ENCODE assay signal across 8 cellular contexts in genomic region chr3:141300426-141300825, GRCh38.
DNase-seq lines count a peak whose midpoint lies in the region; ATAC-seq lines count a peak whose summit lies in the region.
"Not testable (repeated sequence)": the region's sequence is repeated elsewhere in the genome, so short reads cannot be mapped to it uniquely, and the experiment has no call there.

No MANE protein-coding gene starts in this region.

- H3K4me1 ChIP-seq in CD4-positive, CD25-positive, alpha-beta regulatory T cell (ENCODE audit: control insufficient read depth, insufficient read depth, low read length, poor library complexity, severe bottlenecking), result not testable (repeated sequence)

- peaks cover 5 to 48% (median 11%) of the 10 kb centered on the region in 4 donors for H3K4me1 Mint-ChIP-seq in CD4-positive, CD25-positive, alpha-beta regulatory T cell
- H3K4me1 Mint-ChIP-seq in activated CD4-positive, alpha-beta T cell treated with anti-CD3 and anti-CD28 coated beads for 36 hours, result peaks cover 24% of the 10 kb centered on the region
- peaks cover 14% of the 10 kb centered on the region for H3K4me1 Mint-ChIP-seq in activated T-cell treated with anti-CD3 and anti-CD28 coated beads, Interleukin-2, amount 50 U/mL, for 4 hours (ENCODE audit: low read depth)
- peaks cover 32% of the 10 kb centered on the region for H3K4me1 Mint-ChIP-seq in activated naive CD4-positive, alpha-beta T cell treated with anti-CD3 and anti-CD28 coated beads, Interleukin-2, amount 10 ng/mL, durations not matched to agents 7 days and 5 days
- H3K4me1 Mint-ChIP-seq in activated naive CD8-positive, alpha-beta T cell treated with anti-CD3 and anti-CD28 coated beads, Interleukin-2, amount 10 ng/mL, durations not matched to agents 7 days and 5 days, result peaks cover 23% of the 10 kb centered on the region
- not testable (repeated sequence) for H3K4me1 Mint-ChIP-seq in memory B cell
- H3K4me1 Mint-ChIP-seq in stimulated activated naive CD8-positive, alpha-beta T cell treated with anti-CD3 and anti-CD28 coated beads, Interleukin-15, amount 100 ng/mL, for 72 hours, result peaks cover 22% of the 10 kb centered on the region

- peak overlapping the region; percentile 75 to 90 (median 80) for H3K27ac Mint-ChIP-seq in CD4-positive, CD25-positive, alpha-beta regulatory T cell
- H3K27ac Mint-ChIP-seq in activated CD4-positive, alpha-beta T cell treated with anti-CD3 and anti-CD28 coated beads for 36 hours, result peak overlapping the region; percentile 35
- H3K27ac Mint-ChIP-seq in activated naive CD4-positive, alpha-beta T cell treated with anti-CD3 and anti-CD28 coated beads, Interleukin-2, amount 10 ng/mL, durations not matched to agents 7 days and 5 days, result peak overlapping the region; percentile 0
- H3K27ac Mint-ChIP-seq in activated naive CD8-positive, alpha-beta T cell treated with anti-CD3 and anti-CD28 coated beads, Interleukin-2, amount 10 ng/mL, durations not matched to agents 7 days and 5 days, result not testable (repeated sequence)
- peak overlapping the region; percentile 33 for H3K27ac Mint-ChIP-seq in memory B cell
- peak overlapping the region in 1 of 2 donors; percentile 47 for H3K27ac Mint-ChIP-seq in stimulated activated naive CD8-positive, alpha-beta T cell treated with anti-CD3 and anti-CD28 coated beads, Interleukin-15, amount 100 ng/mL, for 72 hours

- not testable (repeated sequence) for H3K36me3 Mint-ChIP-seq in CD4-positive, CD25-positive, alpha-beta regulatory T cell; activated CD4-positive, alpha-beta T cell treated with anti-CD3 and anti-CD28 coated beads for 36 hours (ENCODE audit: low read depth); activated T-cell treated with anti-CD3 and anti-CD28 coated beads, Interleukin-2, amount 50 U/mL, for 4 hours (ENCODE audit: insufficient read depth); memory B cell
- H3K36me3 Mint-ChIP-seq in activated naive CD4-positive, alpha-beta T cell treated with anti-CD3 and anti-CD28 coated beads, Interleukin-2, amount 10 ng/mL, durations not matched to agents 7 days and 5 days, result peaks cover 13% of the 10 kb centered on the region
- H3K36me3 Mint-ChIP-seq in activated naive CD8-positive, alpha-beta T cell treated with anti-CD3 and anti-CD28 coated beads, Interleukin-2, amount 10 ng/mL, durations not matched to agents 7 days and 5 days, result peaks cover 24% of the 10 kb centered on the region

- DNase-seq in CD4-positive, CD25-positive, alpha-beta regulatory T cell; activated CD4-positive, alpha-beta T cell treated with anti-CD3 and anti-CD28 coated beads for 36 hours; activated T-cell treated with anti-CD3 and anti-CD28 coated beads, Interleukin-2, amount 50 U/mL, for 4 hours; activated naive CD4-positive, alpha-beta T cell treated with anti-CD3 and anti-CD28 coated beads, Interleukin-2, amount 10 ng/mL, durations not matched to agents 7 days and 5 days; activated naive CD8-positive, alpha-beta T cell treated with anti-CD3 and anti-CD28 coated beads, Interleukin-2, amount 10 ng/mL, durations not matched to agents 7 days and 5 days; memory B cell (ENCODE audit: low spot score in 2 of 2); stimulated activated naive CD8-positive, alpha-beta T cell treated with anti-CD3 and anti-CD28 coated beads, Interleukin-15, amount 100 ng/mL, for 72 hours: not testable (repeated sequence)

- not testable (repeated sequence) for H3K9me3 Mint-ChIP-seq in CD4-positive, CD25-positive, alpha-beta regulatory T cell; activated CD4-positive, alpha-beta T cell treated with anti-CD3 and anti-CD28 coated beads for 36 hours (ENCODE audit: low read depth); activated T-cell treated with anti-CD3 and anti-CD28 coated beads, Interleukin-2, amount 50 U/mL, for 4 hours; activated naive CD4-positive, alpha-beta T cell treated with anti-CD3 and anti-CD28 coated beads, Interleukin-2, amount 10 ng/mL, durations not matched to agents 7 days and 5 days; activated naive CD8-positive, alpha-beta T cell treated with anti-CD3 and anti-CD28 coated beads, Interleukin-2, amount 10 ng/mL, durations not matched to agents 7 days and 5 days; memory B cell; stimulated activated naive CD8-positive, alpha-beta T cell treated with anti-CD3 and anti-CD28 coated beads, Interleukin-15, amount 100 ng/mL, for 72 hours

- intact Hi-C loops in activated CD4-positive, alpha-beta T cell treated with anti-CD3 and anti-CD28 coated beads for 36 hours (cut with DNase I, micrococcal nuclease), result not testable (repeated sequence)

- not testable (repeated sequence) for H3K27me3 Mint-ChIP-seq in CD4-positive, CD25-positive, alpha-beta regulatory T cell; activated CD4-positive, alpha-beta T cell treated with anti-CD3 and anti-CD28 coated beads for 36 hours; activated T-cell treated with anti-CD3 and anti-CD28 coated beads, Interleukin-2, amount 50 U/mL, for 4 hours (ENCODE audit: low read depth); activated naive CD4-positive, alpha-beta T cell treated with anti-CD3 and anti-CD28 coated beads, Interleukin-2, amount 10 ng/mL, durations not matched to agents 7 days and 5 days; activated naive CD8-positive, alpha-beta T cell treated with anti-CD3 and anti-CD28 coated beads, Interleukin-2, amount 10 ng/mL, durations not matched to agents 7 days and 5 days; memory B cell; stimulated activated naive CD8-positive, alpha-beta T cell treated with anti-CD3 and anti-CD28 coated beads, Interleukin-15, amount 100 ng/mL, for 72 hours

- H3K9me3 ChIP-seq in CD4-positive, CD25-positive, alpha-beta regulatory T cell (ENCODE audit: control insufficient read depth in 2 of 2, low read length in 2 of 2); KOPT-K1 (ENCODE audit: insufficient read depth, low read length, poor library complexity, severe bottlenecking): not testable (repeated sequence)

- POLR2A ChIA-PET in activated CD4-positive, alpha-beta T cell treated with anti-CD3 and anti-CD28 coated beads for 36 hours (lab: Charles Lee), result not testable (repeated sequence)
- POLR2A ChIA-PET in activated naive CD8-positive, alpha-beta T cell treated with anti-CD3 and anti-CD28 coated beads, Interleukin-2, amount 10 ng/mL, durations not matched to agents 7 days and 5 days (lab: Charles Lee), result interaction anchor here (0.6 to 2.7 kb wide), 2 partner anchors 12 to 69 kb away, joined by 3 to 10 read pairs; partner anchors contain the start of gene PXYLP1

- H3K4me3 Mint-ChIP-seq in CD4-positive, CD25-positive, alpha-beta regulatory T cell, result peak overlapping the region in 3 of 4 donors; percentile 51 to 77 (median 61)
- peak overlapping the region; percentile 31 for H3K4me3 Mint-ChIP-seq in activated CD4-positive, alpha-beta T cell treated with anti-CD3 and anti-CD28 coated beads for 36 hours
- H3K4me3 Mint-ChIP-seq in activated T-cell treated with anti-CD3 and anti-CD28 coated beads, Interleukin-2, amount 50 U/mL, for 4 hours, result peak overlapping the region; percentile 57
- peak overlapping the region; percentile 22 for H3K4me3 Mint-ChIP-seq in activated naive CD4-positive, alpha-beta T cell treated with anti-CD3 and anti-CD28 coated beads, Interleukin-2, amount 10 ng/mL, durations not matched to agents 7 days and 5 days
- peak overlapping the region; percentile 26 for H3K4me3 Mint-ChIP-seq in activated naive CD8-positive, alpha-beta T cell treated with anti-CD3 and anti-CD28 coated beads, Interleukin-2, amount 10 ng/mL, durations not matched to agents 7 days and 5 days
- H3K4me3 Mint-ChIP-seq in memory B cell, result not testable (repeated sequence)
- peak overlapping the region; percentile 12 to 57 for H3K4me3 Mint-ChIP-seq in stimulated activated naive CD8-positive, alpha-beta T cell treated with anti-CD3 and anti-CD28 coated beads, Interleukin-15, amount 100 ng/mL, for 72 hours

- not testable (repeated sequence) for H3K27me3 ChIP-seq in CD4-positive, CD25-positive, alpha-beta regulatory T cell (ENCODE audit: control insufficient read depth, insufficient read depth, low read length)

- CTCF ChIA-PET in activated CD4-positive, alpha-beta T cell treated with anti-CD3 and anti-CD28 coated beads for 36 hours (lab: Charles Lee), result interaction anchor here (0.7 to 1.2 kb wide), 5 partner anchors 13 to 160 kb away, joined by 3 to 5 read pairs (median 3); no protein-coding TSS in a partner anchor
- CTCF ChIA-PET in activated naive CD4-positive, alpha-beta T cell treated with anti-CD3 and anti-CD28 coated beads, Interleukin-2, amount 10 ng/mL, durations not matched to agents 7 days and 5 days (lab: Charles Lee), result interaction anchor here (3.1 to 17.8 kb wide), 2 partner anchors 11 to 156 kb away, joined by 9 to 347 read pairs; no protein-coding TSS in a partner anchor

- not testable (repeated sequence) for ATAC-seq in CD4-positive, CD25-positive, alpha-beta regulatory T cell (ENCODE audit: low read depth in 2 of 2); activated CD4-positive, alpha-beta T cell treated with anti-CD3 and anti-CD28 coated beads for 36 hours; activated T-cell treated with anti-CD3 and anti-CD28 coated beads, Interleukin-2, amount 50 U/mL, for 4 hours; activated naive CD8-positive, alpha-beta T cell treated with anti-CD3 and anti-CD28 coated beads, Interleukin-2, amount 10 ng/mL, durations not matched to agents 7 days and 5 days (ENCODE audit: low read depth); memory B cell (ENCODE audit: low read depth); stimulated activated naive CD8-positive, alpha-beta T cell treated with anti-CD3 and anti-CD28 coated beads, Interleukin-15, amount 100 ng/mL, for 72 hours

- not testable (repeated sequence) for H3K36me3 ChIP-seq in CD4-positive, CD25-positive, alpha-beta regulatory T cell (ENCODE audit: control insufficient read depth, insufficient read depth, low read length); KOPT-K1 (ENCODE audit: insufficient read depth, low read length)

- H3K4me3 ChIP-seq in CD4-positive, CD25-positive, alpha-beta regulatory T cell (ENCODE audit: low read depth, low read length), result not testable (repeated sequence)

- H3K27ac ChIP-seq in CD4-positive, CD25-positive, alpha-beta regulatory T cell (ENCODE audit: insufficient read depth, low read length, poor library complexity, severe bottlenecking), result not testable (repeated sequence)
- H3K27ac ChIP-seq in KOPT-K1 (ENCODE audit: low read depth, low read length, poor library complexity, severe bottlenecking), result peak overlapping the region; percentile 69
